8 cellular contexts compared by ENCODE assay signal in the genomic region with DNA sequence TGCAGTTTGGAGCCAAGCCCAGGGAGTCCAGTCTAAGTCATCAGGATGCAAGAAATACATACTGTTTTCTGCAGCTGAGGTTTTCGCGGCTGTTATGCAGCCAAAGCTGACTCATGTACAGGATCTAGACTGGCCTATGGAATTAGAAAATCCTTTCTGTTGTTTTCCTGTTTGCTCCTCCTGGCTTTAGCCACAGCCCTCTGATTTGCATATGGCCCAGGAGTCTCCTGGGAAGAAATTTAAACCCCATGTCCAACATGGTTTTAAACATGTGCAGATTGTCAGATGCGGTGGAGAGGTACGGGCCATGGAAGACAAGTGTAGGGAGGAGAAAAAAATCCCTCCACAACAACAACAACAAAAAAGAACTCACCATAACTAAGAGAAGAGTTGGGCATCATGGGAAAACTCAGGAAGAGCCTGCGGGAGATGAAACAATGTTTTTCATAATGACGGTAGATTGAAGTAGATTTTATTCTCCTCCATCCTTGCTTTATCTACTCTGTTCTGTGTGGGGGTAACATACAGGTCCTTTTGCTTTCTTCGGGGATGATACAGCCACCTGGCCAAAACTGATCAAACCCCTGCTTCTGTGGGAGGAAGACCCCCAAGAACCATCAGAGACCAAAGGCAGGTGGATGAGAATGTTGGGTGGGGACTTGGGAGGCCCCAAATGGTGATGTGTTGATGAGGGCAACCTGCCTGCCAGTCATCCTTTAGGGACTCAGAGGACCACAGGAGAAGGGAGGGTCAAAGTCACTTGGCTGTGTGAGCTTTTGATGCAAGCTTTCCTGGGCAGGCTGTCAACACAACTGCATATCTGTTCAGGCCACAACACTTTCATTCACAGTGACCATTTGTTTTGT. TPM values are rescaled to one million over a fixed set of nuclear protein-coding genes. Genes with fewer than 3 reads are reported as not detected.
A peak's percentile ranks its signal among the peaks of the same experiment; 100 is the strongest.
DNase-seq lines count a peak whose midpoint lies in the region; ATAC-seq and TF ChIP-seq lines count a peak whose summit lies in the region.

No MANE protein-coding gene starts in this region.

- H3K4me3 Mint-ChIP-seq in chondrocyte (ENCODE audit: unreplicated experiment) (no peak overlapping the region), neural crest cell (no peak overlapping the region)

- H3K9me3 Mint-ChIP-seq in chondrocyte (ENCODE audit: low read depth) (no peaks in the 10 kb centered on the region), neural crest cell (no peaks in the 10 kb centered on the region)

- DNase-seq in NCI-H345 (lab: John Stamatoyannopoulos, UW) (peak; percentile 42), NCI-H345 treated with DMSO at 0.1 percent for 48 hours (lab: John Stamatoyannopoulos, UW; ENCODE audit: unreplicated experiment) (no peak), NCI-H446 treated with DMSO at 0.1 percent for 48 hours (lab: John Stamatoyannopoulos, UW) (peak; percentile 42), chondrocyte (ENCODE audit: low spot score) (no peak), neural crest cell (ENCODE audit: low read depth, low spot score) (no peak)
- no peak for DNase-seq in stimulated activated CD4-positive, alpha-beta T cell treated with anti-CD3 and anti-CD28 coated beads, Interleukin-15, amount 100 ng/mL, for 24 hours

- H3K4me1 Mint-ChIP-seq in chondrocyte (ENCODE audit: low read depth) (peaks cover 26% of the 10 kb centered on the region), neural crest cell (peaks cover 16% of the 10 kb centered on the region)

- H3K27me3 Mint-ChIP-seq in chondrocyte (ENCODE audit: low read depth): no peaks in the 10 kb centered on the region
- no peaks in the 10 kb centered on the region for H3K27me3 Mint-ChIP-seq in neural crest cell (ENCODE audit: low read depth)

- ATAC-seq in GM21717 (IDR thresholded peaks at IDR 0.05; ENCODE audit: unreplicated experiment) (no peak), HG02970 (IDR thresholded peaks at IDR 0.05; ENCODE audit: low FRiP score, unreplicated experiment) (no peak)

- H3K36me3 Mint-ChIP-seq in chondrocyte (ENCODE audit: low read depth) (no peaks in the 10 kb centered on the region), neural crest cell (ENCODE audit: low read depth) (no peaks in the 10 kb centered on the region)

- TF ChIP-seq CTCF in chondrocyte (IDR thresholded peaks at IDR 0.05): no peak
- no peak for TF ChIP-seq CTCF in neural crest cell (conservative IDR thresholded peaks at IDR 0.05)

- peak overlapping the region; percentile 99 for H3K27ac Mint-ChIP-seq in chondrocyte (ENCODE audit: unreplicated experiment)
- H3K27ac Mint-ChIP-seq in neural crest cell (ENCODE audit: unreplicated experiment): peak overlapping the region; percentile 98

RNA-seq across cellular contexts. Expression of gene GNA12, which starts 29.8 kb away (rescaled TPM):
- total RNA-seq in chondrocyte (77.5 to 111 TPM (median 108 TPM) in 3 replicates), neural crest cell (62.5 and 63.5 TPM in 2 replicates)

Comparison
In these comparisons a context has a peak if more than half of its experiments do, and no peak if none do; other contexts are left out.
1. DNase-seq: peak in NCI-H345 (single experiment) and NCI-H446 treated with DMSO at 0.1 percent for 48 hours (single experiment); none in NCI-H345 treated with DMSO at 0.1 percent for 48 hours (single experiment), chondrocyte (single experiment), neural crest cell (single experiment) and stimulated activated CD4-positive, alpha-beta T cell treated with anti-CD3 and anti-CD28 coated beads, Interleukin-15, amount 100 ng/mL, for 24 hours (single experiment).